In the genomic region with DNA sequence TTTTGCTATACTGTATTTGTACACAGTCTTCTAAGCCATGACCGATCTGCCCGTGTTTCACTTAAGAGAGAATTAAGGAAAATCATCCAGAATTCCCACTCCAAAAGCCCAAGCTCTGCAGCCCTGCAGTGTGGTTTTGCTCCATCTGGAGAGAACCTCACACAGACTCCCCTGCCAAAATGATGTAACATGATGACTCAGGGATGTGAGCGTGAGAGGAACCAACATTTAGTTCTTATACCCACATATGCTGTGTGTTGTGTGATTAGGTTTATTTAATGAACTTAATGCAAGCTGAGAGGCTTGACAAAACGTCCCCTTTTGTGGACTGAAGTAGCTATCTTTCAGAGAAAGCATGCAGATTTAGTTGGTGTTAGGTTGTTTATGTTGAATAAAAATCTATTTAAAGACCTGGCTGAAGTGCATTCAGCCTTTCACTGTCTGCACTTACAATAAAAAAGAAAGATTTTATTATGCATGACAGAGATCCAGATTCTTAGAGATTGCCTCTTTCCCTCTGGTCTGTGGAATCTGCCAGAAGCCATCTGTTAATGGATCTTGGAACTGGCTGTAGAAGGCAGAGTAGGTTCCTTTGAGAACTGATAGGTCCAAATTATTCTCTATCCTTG, we compare ENCODE assay signal across 1 cellular context.
TF ChIP-seq lines count a peak whose summit lies in the region.

No MANE protein-coding gene starts in this region.

TF ChIP-seq in K562, 482 proteins besides CTCF, POLR2A, EP300 and RAD21 (continued from another document and continues in another):
- TF ChIP-seq, protein P1, sequence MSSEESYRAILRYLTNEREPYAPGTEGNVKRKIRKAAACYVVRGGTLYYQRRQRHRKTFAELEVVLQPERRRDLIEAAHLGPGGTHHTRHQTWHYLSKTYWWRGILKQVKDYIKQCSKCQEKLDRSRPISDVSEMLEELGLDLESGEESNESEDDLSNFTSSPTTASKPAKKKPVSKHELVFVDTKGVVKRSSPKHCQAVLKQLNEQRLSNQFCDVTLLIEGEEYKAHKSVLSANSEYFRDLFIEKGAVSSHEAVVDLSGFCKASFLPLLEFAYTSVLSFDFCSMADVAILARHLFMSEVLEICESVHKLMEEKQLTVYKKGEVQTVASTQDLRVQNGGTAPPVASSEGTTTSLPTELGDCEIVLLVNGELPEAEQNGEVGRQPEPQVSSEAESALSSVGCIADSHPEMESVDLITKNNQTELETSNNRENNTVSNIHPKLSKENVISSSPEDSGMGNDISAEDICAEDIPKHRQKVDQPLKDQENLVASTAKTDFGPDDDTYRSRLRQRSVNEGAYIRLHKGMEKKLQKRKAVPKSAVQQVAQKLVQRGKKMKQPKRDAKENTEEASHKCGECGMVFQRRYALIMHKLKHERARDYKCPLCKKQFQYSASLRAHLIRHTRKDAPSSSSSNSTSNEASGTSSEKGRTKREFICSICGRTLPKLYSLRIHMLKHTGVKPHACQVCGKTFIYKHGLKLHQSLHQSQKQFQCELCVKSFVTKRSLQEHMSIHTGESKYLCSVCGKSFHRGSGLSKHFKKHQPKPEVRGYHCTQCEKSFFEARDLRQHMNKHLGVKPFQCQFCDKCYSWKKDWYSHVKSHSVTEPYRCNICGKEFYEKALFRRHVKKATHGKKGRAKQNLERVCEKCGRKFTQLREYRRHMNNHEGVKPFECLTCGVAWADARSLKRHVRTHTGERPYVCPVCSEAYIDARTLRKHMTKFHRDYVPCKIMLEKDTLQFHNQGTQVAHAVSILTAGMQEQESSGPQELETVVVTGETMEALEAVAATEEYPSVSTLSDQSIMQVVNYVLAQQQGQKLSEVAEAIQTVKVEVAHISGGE (CRISPR knock-in tag; IDR thresholded peaks at IDR 0.05): no peak
- TF ChIP-seq, protein P2, sequence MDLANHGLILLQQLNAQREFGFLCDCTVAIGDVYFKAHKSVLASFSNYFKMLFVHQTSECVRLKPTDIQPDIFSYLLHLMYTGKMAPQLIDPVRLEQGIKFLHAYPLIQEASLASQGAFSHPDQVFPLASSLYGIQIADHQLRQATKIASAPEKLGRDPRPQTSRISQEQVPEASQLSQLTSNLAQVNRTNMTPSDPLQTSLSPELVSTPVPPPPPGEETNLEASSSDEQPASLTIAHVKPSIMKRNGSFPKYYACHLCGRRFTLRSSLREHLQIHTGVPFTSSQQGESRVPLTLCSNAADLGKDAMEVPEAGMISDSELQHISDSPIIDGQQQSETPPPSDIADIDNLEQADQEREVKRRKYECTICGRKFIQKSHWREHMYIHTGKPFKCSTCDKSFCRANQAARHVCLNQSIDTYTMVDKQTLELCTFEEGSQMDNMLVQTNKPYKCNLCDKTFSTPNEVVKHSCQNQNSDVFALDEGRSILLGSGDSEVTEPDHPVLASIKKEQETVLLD (IDR thresholded peaks at IDR 0.05): no peak
- no peak for TF ChIP-seq HMG20B (CRISPR knock-in tag; IDR thresholded peaks at IDR 0.05)
- TF ChIP-seq ZNF57 (CRISPR knock-in tag; IDR thresholded peaks at IDR 0.05): no peak
- no peak for TF ChIP-seq SRF (CRISPR knock-in tag; IDR thresholded peaks at IDR 0.05)
- no peak for TF ChIP-seq MCM7 (IDR thresholded peaks at IDR 0.05)
- no peak for TF ChIP-seq PCBP2 (IDR thresholded peaks at IDR 0.05; ENCODE audit: low read depth, low read length, poor library complexity, severe bottlenecking)
- 0 out of 2 replicates have a peak, but pooled peaks have one; percentile 33 for TF ChIP-seq ZNF766 (CRISPR knock-in tag; conservative IDR thresholded peaks at IDR 0.05)
- TF ChIP-seq, protein P3, sequence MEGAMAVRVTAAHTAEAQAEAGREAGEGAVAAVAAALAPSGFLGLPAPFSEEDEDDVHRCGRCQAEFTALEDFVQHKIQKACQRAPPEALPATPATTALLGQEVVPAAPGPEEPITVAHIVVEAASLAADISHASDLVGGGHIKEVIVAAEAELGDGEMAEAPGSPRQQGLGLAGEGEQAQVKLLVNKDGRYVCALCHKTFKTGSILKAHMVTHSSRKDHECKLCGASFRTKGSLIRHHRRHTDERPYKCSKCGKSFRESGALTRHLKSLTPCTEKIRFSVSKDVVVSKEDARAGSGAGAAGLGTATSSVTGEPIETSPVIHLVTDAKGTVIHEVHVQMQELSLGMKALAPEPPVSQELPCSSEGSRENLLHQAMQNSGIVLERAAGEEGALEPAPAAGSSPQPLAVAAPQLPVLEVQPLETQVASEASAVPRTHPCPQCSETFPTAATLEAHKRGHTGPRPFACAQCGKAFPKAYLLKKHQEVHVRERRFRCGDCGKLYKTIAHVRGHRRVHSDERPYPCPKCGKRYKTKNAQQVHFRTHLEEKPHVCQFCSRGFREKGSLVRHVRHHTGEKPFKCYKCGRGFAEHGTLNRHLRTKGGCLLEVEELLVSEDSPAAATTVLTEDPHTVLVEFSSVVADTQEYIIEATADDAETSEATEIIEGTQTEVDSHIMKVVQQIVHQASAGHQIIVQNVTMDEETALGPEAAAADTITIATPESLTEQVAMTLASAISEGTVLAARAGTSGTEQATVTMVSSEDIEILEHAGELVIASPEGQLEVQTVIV (CRISPR knock-in tag; IDR thresholded peaks at IDR 0.05; ENCODE audit: borderline replicate concordance): no peak
- no peak for TF ChIP-seq BRD9 (IDR thresholded peaks at IDR 0.05; ENCODE audit: low read depth, partially characterized antibody)
- TF ChIP-seq SMARCC2 (IDR thresholded peaks at IDR 0.05; ENCODE audit: low read depth): no peak
- TF ChIP-seq, protein P4, sequence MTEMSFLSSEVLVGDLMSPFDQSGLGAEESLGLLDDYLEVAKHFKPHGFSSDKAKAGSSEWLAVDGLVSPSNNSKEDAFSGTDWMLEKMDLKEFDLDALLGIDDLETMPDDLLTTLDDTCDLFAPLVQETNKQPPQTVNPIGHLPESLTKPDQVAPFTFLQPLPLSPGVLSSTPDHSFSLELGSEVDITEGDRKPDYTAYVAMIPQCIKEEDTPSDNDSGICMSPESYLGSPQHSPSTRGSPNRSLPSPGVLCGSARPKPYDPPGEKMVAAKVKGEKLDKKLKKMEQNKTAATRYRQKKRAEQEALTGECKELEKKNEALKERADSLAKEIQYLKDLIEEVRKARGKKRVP (CRISPR knock-in tag; IDR thresholded peaks at IDR 0.05): peak; percentile 65; the same call in 1 of the 2 replicates
- TF ChIP-seq, protein P5, sequence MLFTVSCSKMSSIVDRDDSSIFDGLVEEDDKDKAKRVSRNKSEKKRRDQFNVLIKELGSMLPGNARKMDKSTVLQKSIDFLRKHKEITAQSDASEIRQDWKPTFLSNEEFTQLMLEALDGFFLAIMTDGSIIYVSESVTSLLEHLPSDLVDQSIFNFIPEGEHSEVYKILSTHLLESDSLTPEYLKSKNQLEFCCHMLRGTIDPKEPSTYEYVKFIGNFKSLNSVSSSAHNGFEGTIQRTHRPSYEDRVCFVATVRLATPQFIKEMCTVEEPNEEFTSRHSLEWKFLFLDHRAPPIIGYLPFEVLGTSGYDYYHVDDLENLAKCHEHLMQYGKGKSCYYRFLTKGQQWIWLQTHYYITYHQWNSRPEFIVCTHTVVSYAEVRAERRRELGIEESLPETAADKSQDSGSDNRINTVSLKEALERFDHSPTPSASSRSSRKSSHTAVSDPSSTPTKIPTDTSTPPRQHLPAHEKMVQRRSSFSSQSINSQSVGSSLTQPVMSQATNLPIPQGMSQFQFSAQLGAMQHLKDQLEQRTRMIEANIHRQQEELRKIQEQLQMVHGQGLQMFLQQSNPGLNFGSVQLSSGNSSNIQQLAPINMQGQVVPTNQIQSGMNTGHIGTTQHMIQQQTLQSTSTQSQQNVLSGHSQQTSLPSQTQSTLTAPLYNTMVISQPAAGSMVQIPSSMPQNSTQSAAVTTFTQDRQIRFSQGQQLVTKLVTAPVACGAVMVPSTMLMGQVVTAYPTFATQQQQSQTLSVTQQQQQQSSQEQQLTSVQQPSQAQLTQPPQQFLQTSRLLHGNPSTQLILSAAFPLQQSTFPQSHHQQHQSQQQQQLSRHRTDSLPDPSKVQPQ (CRISPR knock-in tag; IDR thresholded peaks at IDR 0.05; ENCODE audit: borderline replicate concordance): no peak
- TF ChIP-seq NFIC (IDR thresholded peaks at IDR 0.05): peak; percentile 16; the same call in 1 of the 2 replicates
- peak; percentile 87 for TF ChIP-seq FOSL1 (tag; conservative IDR thresholded peaks at IDR 0.05)
- TF ChIP-seq, protein P6, sequence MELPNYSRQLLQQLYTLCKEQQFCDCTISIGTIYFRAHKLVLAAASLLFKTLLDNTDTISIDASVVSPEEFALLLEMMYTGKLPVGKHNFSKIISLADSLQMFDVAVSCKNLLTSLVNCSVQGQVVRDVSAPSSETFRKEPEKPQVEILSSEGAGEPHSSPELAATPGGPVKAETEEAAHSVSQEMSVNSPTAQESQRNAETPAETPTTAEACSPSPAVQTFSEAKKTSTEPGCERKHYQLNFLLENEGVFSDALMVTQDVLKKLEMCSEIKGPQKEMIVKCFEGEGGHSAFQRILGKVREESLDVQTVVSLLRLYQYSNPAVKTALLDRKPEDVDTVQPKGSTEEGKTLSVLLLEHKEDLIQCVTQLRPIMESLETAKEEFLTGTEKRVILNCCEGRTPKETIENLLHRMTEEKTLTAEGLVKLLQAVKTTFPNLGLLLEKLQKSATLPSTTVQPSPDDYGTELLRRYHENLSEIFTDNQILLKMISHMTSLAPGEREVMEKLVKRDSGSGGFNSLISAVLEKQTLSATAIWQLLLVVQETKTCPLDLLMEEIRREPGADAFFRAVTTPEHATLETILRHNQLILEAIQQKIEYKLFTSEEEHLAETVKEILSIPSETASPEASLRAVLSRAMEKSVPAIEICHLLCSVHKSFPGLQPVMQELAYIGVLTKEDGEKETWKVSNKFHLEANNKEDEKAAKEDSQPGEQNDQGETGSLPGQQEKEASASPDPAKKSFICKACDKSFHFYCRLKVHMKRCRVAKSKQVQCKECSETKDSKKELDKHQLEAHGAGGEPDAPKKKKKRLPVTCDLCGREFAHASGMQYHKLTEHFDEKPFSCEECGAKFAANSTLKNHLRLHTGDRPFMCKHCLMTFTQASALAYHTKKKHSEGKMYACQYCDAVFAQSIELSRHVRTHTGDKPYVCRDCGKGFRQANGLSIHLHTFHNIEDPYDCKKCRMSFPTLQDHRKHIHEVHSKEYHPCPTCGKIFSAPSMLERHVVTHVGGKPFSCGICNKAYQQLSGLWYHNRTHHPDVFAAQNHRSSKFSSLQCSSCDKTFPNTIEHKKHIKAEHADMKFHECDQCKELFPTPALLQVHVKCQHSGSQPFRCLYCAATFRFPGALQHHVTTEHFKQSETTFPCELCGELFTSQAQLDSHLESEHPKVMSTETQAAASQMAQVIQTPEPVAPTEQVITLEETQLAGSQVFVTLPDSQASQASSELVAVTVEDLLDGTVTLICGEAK (IDR thresholded peaks at IDR 0.05): no peak
- TF ChIP-seq, protein P6 (CRISPR knock-in tag; IDR thresholded peaks at IDR 0.05): no peak
- no peak for TF ChIP-seq DMBX1 (CRISPR knock-in tag; IDR thresholded peaks at IDR 0.05; ENCODE audit: borderline replicate concordance)
- TF ChIP-seq, protein P7, sequence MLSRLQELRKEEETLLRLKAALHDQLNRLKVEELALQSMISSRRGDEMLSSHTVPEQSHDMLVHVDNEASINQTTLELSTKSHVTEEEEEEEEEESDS (CRISPR knock-in tag; IDR thresholded peaks at IDR 0.05): no peak
- TF ChIP-seq, protein P8, sequence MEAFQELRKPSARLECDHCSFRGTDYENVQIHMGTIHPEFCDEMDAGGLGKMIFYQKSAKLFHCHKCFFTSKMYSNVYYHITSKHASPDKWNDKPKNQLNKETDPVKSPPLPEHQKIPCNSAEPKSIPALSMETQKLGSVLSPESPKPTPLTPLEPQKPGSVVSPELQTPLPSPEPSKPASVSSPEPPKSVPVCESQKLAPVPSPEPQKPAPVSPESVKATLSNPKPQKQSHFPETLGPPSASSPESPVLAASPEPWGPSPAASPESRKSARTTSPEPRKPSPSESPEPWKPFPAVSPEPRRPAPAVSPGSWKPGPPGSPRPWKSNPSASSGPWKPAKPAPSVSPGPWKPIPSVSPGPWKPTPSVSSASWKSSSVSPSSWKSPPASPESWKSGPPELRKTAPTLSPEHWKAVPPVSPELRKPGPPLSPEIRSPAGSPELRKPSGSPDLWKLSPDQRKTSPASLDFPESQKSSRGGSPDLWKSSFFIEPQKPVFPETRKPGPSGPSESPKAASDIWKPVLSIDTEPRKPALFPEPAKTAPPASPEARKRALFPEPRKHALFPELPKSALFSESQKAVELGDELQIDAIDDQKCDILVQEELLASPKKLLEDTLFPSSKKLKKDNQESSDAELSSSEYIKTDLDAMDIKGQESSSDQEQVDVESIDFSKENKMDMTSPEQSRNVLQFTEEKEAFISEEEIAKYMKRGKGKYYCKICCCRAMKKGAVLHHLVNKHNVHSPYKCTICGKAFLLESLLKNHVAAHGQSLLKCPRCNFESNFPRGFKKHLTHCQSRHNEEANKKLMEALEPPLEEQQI (IDR thresholded peaks at IDR 0.05): no peak
- TF ChIP-seq, protein P9, sequence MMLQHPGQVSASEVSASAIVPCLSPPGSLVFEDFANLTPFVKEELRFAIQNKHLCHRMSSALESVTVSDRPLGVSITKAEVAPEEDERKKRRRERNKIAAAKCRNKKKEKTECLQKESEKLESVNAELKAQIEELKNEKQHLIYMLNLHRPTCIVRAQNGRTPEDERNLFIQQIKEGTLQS (IDR thresholded peaks at IDR 0.05): peak; percentile 96
- TF ChIP-seq, protein P9 (CRISPR knock-in tag; conservative IDR thresholded peaks at IDR 0.05): no peak
- no peak for TF ChIP-seq CCAR2 (IDR thresholded peaks at IDR 0.05; ENCODE audit: low read depth, low read length)
